1 cellular context compared by ENCODE assay signal in the genomic region with DNA sequence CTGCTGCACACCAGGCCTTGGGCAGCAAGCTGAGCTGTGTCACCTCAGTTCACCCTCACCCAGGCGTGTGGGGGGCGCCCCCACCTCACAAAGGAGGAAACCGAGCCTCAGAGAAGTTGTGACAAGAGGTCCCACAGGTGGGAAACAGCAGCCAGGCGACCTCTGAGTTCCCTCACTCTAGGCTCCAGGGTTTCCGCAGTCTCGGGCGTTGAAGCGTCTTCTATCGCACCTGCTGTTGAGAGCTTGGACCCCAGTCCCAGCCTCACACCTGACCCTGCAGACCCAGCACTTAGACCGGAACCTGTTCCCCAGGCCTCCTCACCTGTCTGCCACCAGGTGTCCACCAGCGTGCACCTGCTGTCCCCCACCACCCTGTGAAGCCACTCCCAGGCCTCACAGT.
TF ChIP-seq lines count a peak whose summit lies in the region.

No MANE protein-coding gene starts in this region.

TF ChIP-seq in GM23338, 12 proteins besides CTCF, POLR2A, EP300 and RAD21 (continued from another document):
- TF ChIP-seq, protein P1, sequence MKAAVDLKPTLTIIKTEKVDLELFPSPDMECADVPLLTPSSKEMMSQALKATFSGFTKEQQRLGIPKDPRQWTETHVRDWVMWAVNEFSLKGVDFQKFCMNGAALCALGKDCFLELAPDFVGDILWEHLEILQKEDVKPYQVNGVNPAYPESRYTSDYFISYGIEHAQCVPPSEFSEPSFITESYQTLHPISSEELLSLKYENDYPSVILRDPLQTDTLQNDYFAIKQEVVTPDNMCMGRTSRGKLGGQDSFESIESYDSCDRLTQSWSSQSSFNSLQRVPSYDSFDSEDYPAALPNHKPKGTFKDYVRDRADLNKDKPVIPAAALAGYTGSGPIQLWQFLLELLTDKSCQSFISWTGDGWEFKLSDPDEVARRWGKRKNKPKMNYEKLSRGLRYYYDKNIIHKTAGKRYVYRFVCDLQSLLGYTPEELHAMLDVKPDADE (IDR thresholded peaks at IDR 0.05) = no peak
- TF ChIP-seq, protein P2, sequence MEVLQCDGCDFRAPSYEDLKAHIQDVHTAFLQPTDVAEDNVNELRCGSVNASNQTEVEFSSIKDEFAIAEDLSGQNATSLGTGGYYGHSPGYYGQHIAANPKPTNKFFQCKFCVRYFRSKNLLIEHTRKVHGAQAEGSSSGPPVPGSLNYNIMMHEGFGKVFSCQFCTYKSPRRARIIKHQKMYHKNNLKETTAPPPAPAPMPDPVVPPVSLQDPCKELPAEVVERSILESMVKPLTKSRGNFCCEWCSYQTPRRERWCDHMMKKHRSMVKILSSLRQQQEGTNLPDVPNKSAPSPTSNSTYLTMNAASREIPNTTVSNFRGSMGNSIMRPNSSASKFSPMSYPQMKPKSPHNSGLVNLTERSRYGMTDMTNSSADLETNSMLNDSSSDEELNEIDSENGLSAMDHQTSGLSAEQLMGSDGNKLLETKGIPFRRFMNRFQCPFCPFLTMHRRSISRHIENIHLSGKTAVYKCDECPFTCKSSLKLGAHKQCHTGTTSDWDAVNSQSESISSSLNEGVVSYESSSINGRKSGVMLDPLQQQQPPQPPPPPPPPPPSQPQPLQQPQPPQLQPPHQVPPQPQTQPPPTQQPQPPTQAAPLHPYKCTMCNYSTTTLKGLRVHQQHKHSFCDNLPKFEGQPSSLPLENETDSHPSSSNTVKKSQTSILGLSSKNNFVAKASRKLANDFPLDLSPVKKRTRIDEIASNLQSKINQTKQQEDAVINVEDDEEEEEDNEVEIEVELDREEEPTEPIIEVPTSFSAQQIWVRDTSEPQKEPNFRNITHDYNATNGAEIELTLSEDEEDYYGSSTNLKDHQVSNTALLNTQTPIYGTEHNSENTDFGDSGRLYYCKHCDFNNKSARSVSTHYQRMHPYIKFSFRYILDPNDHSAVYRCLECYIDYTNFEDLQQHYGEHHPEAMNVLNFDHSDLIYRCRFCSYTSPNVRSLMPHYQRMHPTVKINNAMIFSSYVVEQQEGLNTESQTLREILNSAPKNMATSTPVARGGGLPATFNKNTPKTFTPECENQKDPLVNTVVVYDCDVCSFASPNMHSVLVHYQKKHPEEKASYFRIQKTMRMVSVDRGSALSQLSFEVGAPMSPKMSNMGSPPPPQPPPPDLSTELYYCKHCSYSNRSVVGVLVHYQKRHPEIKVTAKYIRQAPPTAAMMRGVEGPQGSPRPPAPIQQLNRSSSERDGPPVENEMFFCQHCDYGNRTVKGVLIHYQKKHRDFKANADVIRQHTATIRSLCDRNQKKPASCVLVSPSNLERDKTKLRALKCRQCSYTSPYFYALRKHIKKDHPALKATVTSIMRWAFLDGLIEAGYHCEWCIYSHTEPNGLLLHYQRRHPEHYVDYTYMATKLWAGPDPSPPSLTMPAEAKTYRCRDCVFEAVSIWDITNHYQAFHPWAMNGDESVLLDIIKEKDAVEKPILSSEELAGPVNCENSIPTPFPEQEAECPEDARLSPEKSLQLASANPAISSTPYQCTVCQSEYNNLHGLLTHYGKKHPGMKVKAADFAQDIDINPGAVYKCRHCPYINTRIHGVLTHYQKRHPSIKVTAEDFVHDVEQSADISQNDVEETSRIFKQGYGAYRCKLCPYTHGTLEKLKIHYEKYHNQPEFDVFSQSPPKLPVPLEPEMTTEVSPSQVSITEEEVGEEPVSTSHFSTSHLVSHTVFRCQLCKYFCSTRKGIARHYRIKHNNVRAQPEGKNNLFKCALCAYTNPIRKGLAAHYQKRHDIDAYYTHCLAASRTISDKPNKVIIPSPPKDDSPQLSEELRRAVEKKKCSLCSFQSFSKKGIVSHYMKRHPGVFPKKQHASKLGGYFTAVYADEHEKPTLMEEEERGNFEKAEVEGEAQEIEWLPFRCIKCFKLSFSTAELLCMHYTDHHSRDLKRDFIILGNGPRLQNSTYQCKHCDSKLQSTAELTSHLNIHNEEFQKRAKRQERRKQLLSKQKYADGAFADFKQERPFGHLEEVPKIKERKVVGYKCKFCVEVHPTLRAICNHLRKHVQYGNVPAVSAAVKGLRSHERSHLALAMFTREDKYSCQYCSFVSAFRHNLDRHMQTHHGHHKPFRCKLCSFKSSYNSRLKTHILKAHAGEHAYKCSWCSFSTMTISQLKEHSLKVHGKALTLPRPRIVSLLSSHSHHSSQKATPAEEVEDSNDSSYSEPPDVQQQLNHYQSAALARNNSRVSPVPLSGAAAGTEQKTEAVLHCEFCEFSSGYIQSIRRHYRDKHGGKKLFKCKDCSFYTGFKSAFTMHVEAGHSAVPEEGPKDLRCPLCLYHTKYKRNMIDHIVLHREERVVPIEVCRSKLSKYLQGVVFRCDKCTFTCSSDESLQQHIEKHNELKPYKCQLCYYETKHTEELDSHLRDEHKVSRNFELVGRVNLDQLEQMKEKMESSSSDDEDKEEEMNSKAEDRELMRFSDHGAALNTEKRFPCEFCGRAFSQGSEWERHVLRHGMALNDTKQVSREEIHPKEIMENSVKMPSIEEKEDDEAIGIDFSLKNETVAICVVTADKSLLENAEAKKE (CRISPR knock-in tag; IDR thresholded peaks at IDR 0.05) = no peak
- no peak for TF ChIP-seq STAT1 (IDR thresholded peaks at IDR 0.05; ENCODE audit: unreplicated experiment)
- TF ChIP-seq EZH2phosphoT487 (IDR thresholded peaks at IDR 0.05; ENCODE audit: unreplicated experiment) = no peak
- no peak for TF ChIP-seq EZH2 (IDR thresholded peaks at IDR 0.05; ENCODE audit: low read depth, unreplicated experiment)
